Comparison of ENCODE assay signal across 18 cellular contexts in genomic region chr9:134617836-134618162, GRCh38. TPM values are rescaled to one million over a fixed set of nuclear protein-coding genes. Genes with fewer than 3 reads are reported as not detected.
DNase-seq lines count a peak whose midpoint lies in the region; TF ChIP-seq lines count a peak whose summit lies in the region.
"Had no signal": no experiment of that assay in that cellular context is flagged by ENCODE, and none has a peak within 500 bp of the region (broad histone marks: within the 10 kb centered on the region; RNA-seq: fewer than 3 reads in every experiment).

No MANE protein-coding gene starts in this region.

- H2AFZ ChIP-seq in H9 (ENCODE audit: low read length) (no peak overlapping the region), fibroblast of lung (ENCODE audit: low read length) (peak overlapping the region; percentile 43), trophoblast cell (ENCODE audit: insufficient read depth, low read length, poor library complexity) (no peak overlapping the region)

- no peak overlapping the region for H3K9ac ChIP-seq in H9 (ENCODE audit: extremely low read depth, insufficient read length, low read length)
- H3K9ac ChIP-seq in fibroblast of lung (ENCODE audit: insufficient read depth, low read length) = no peak overlapping the region
- H3K9ac ChIP-seq in trophoblast cell (ENCODE audit: low read length) = no peak overlapping the region

- H3K79me1 ChIP-seq in H9 (ENCODE audit: insufficient read depth, low read depth, low read length, poor library complexity, severe bottlenecking) (no peaks in the 10 kb centered on the region), trophoblast cell (ENCODE audit: low read length) (peaks cover 8% of the 10 kb centered on the region)

- H3K23ac ChIP-seq in H9 (ENCODE audit: insufficient read length, low read depth, low read length) = no peak overlapping the region
- no peak overlapping the region for H3K23ac ChIP-seq in trophoblast cell (ENCODE audit: low read length)

- H2BK12ac ChIP-seq in H9 (ENCODE audit: insufficient read length, low read depth, low read length) (no peak overlapping the region), trophoblast cell (ENCODE audit: low read length) (peak overlapping the region; percentile 51)

- TF ChIP-seq CTCF in H9 (conservative IDR thresholded peaks at IDR 0.05) (no peak), fibroblast of lung (conservative IDR thresholded peaks at IDR 0.05 in 1 of 2, IDR thresholded peaks at IDR 0.05 in 1 of 2; ENCODE audit: low read depth in 1 of 2, low read length in 2 of 2) (no peak)

- H3K4me1 ChIP-seq in H9 (ENCODE audit: insufficient read depth, low read length) (no peaks in the 10 kb centered on the region; the same call in 1 of the 2 replicates), fibroblast of lung (ENCODE audit: control insufficient read depth, extremely low read depth, insufficient read depth, low read length) (no peaks in the 10 kb centered on the region), trophoblast cell (ENCODE audit: control insufficient read depth in 1 of 2, insufficient read depth in 2 of 2, low read length in 2 of 2) (peaks cover 8 to 19% of the 10 kb centered on the region in 2 experiments)

- no peak overlapping the region for H4K5ac ChIP-seq in H9 (ENCODE audit: insufficient read length, low read depth, low read length)

- no peak overlapping the region for H2AK5ac ChIP-seq in H9 (ENCODE audit: insufficient read length, low read length)
- H2AK5ac ChIP-seq in trophoblast cell (ENCODE audit: low read length) = no peak overlapping the region

- H3K4me2 ChIP-seq in H9 (ENCODE audit: insufficient read depth, insufficient read length, low read length) = no peak overlapping the region
- no peak overlapping the region for H3K4me2 ChIP-seq in fibroblast of lung (ENCODE audit: extremely low read depth, insufficient read depth, low read length)
- H3K4me2 ChIP-seq in trophoblast cell (ENCODE audit: low read length) = no peak overlapping the region

- peaks cover 7 to 16% of the 10 kb centered on the region in 2 experiments; a peak in 3 of 4 replicates for H3K4me1 Mint-ChIP-seq in H9

- peaks cover 3% of the 10 kb centered on the region for H3K23me2 ChIP-seq in H9 (ENCODE audit: insufficient read length, low read depth, low read length, poor library complexity, severe bottlenecking)

- peaks cover 3% of the 10 kb centered on the region for H3K27me3 Mint-ChIP-seq in H9 (ENCODE audit: low read depth)

- no peak overlapping the region for H4K12ac ChIP-seq in trophoblast cell (ENCODE audit: low read depth, low read length)

- WGBS in H9 (ENCODE audit: extremely low coverage, insufficient read length, low lambda C conversion rate) = no CpG with 5 or more reads among the region's 8 CpGs
- WGBS in trophoblast cell (ENCODE audit: extremely low coverage, insufficient coverage, insufficient read length) = no CpG with 5 or more reads among the region's 8 CpGs

- no peak overlapping the region for H3K4me3 Mint-ChIP-seq in H9

- H4K91ac ChIP-seq in H9 (ENCODE audit: insufficient read length, low read depth, low read length) = no peak overlapping the region
- no peak overlapping the region for H4K91ac ChIP-seq in trophoblast cell (ENCODE audit: low read depth, low read length)

- H3T11ph ChIP-seq in H9 (ENCODE audit: low read length) = no peak overlapping the region

- peaks cover 29% of the 10 kb centered on the region in 2 experiments for H3K9me3 Mint-ChIP-seq in H9

- H3K27me3 ChIP-seq in H9 (ENCODE audit: insufficient read depth, low read length) (no peaks in the 10 kb centered on the region), fibroblast of lung (ENCODE audit: control insufficient read depth, insufficient read depth, low read length) (no peaks in the 10 kb centered on the region), trophoblast cell (ENCODE audit: insufficient read depth, low read length) (no peaks in the 10 kb centered on the region)

- H3K4me3 ChIP-seq in fibroblast of lung (replicated peaks in 1 of 4; ENCODE audit: control extremely low read depth in 1 of 4, insufficient read depth in 1 of 4, low read depth in 3 of 4, low read length in 4 of 4) (no peak overlapping the region), trophoblast cell (ENCODE audit: low read depth, low read length) (no peak overlapping the region)

- H3K27ac Mint-ChIP-seq in H9 = no peak overlapping the region

- DNase-seq in activated CD4-positive, CD25-positive, alpha-beta regulatory T cell treated with anti-CD3 and anti-CD28 coated beads, Interleukin-2, amount 50 U/mL, for 72 hours = peak; percentile 17
- no peak for DNase-seq in activated CD4-positive, CD25-positive, alpha-beta regulatory T cell (lab: John Stamatoyannopoulos, UW)
- DNase-seq in H9 (no peak), fibroblast of lung (ENCODE audit: low read depth in 2 of 2) (no peak), trophoblast cell (no peak), AG08396 (ENCODE audit: low spot score) (no peak), A172 (ENCODE audit: low spot score) (no peak), GF-D8 (lab: John Stamatoyannopoulos, UW) (no peak)
- DNase-seq: HCEC 1CT; NCI-H1694; NCI-H2107; NCI-H345; NCI-H526 treated with DMSO at 0.1 percent for 48 hours; NK-92 treated with Interleukin-12 subunit alpha and Interleukin-12 subunit beta, amount 100 ng/mL, for 24 hours; OCI-M1; RPMI8226 had no signal

- H3K4ac ChIP-seq in H9 (ENCODE audit: low read depth, low read length) = no peak overlapping the region
- H3K4ac ChIP-seq in trophoblast cell (ENCODE audit: low read depth, low read length) = no peak overlapping the region

- H3K9me3 ChIP-seq in H9 (ENCODE audit: control insufficient read depth, low read depth, low read length) (no peaks in the 10 kb centered on the region), fibroblast of lung (ENCODE audit: control insufficient read depth, insufficient read depth, low read depth, low read length) (no peaks in the 10 kb centered on the region), trophoblast cell (ENCODE audit: insufficient read depth, low read depth, low read length) (peaks cover 2% of the 10 kb centered on the region)

- H3K56ac ChIP-seq in H9 (ENCODE audit: insufficient read length, low read depth, low read length) = no peak overlapping the region

- H2BK120ac ChIP-seq in H9 (ENCODE audit: low read depth, low read length, poor library complexity, severe bottlenecking) = no peak overlapping the region
- H2BK120ac ChIP-seq in trophoblast cell (ENCODE audit: insufficient read depth, low read length, poor library complexity) = peak overlapping the region; percentile 25

- H3K27ac ChIP-seq in H9 (ENCODE audit: insufficient read length, low read depth, low read length) (no peak overlapping the region), fibroblast of lung (ENCODE audit: insufficient read depth, low read length) (no peak overlapping the region), trophoblast cell (ENCODE audit: low read depth, low read length) (no peak overlapping the region)
- H3K27ac ChIP-seq: 22Rv1, C4-2B had no signal

- no peak overlapping the region for H2BK15ac ChIP-seq in H9 (ENCODE audit: low read depth, low read length)

- no peak overlapping the region for H3K18ac ChIP-seq in H9 (ENCODE audit: insufficient read length, low read depth, low read length)
- no peak overlapping the region for H3K18ac ChIP-seq in trophoblast cell (ENCODE audit: low read length)

- H4K20me1 ChIP-seq in H9 (ENCODE audit: control insufficient read depth, insufficient read depth, insufficient read length) (no peaks in the 10 kb centered on the region), fibroblast of lung (ENCODE audit: control insufficient read depth, extremely low read depth, insufficient read depth, low read length) (no peaks in the 10 kb centered on the region)

- no peak overlapping the region for H2BK5ac ChIP-seq in H9 (ENCODE audit: insufficient read length, low read length)
- H2BK5ac ChIP-seq in trophoblast cell (ENCODE audit: low read depth, low read length, poor library complexity) = no peak overlapping the region

- H2BK20ac ChIP-seq in H9 (ENCODE audit: low read depth, low read length, poor library complexity, severe bottlenecking) = no peak overlapping the region

- H4K8ac ChIP-seq in H9 (replicated peaks; ENCODE audit: insufficient read length, low read depth, low read length) (no peak overlapping the region), trophoblast cell (ENCODE audit: low read depth, low read length) (no peak overlapping the region)

- H3K79me2 ChIP-seq in H9 (ENCODE audit: insufficient read depth, low read length) (no peaks in the 10 kb centered on the region), fibroblast of lung (ENCODE audit: control insufficient read depth, insufficient read depth, low read length) (no peaks in the 10 kb centered on the region), trophoblast cell (ENCODE audit: control insufficient read depth, insufficient read depth, low read length, poor library complexity) (no peaks in the 10 kb centered on the region)

- no peaks in the 10 kb centered on the region for H3K36me3 ChIP-seq in fibroblast of lung (ENCODE audit: control insufficient read depth, insufficient read depth, low read length)
- H3K36me3 ChIP-seq in trophoblast cell (ENCODE audit: control insufficient read depth in 1 of 2, insufficient read depth in 2 of 2, low read length in 2 of 2) = no peaks in the 10 kb centered on the region

- peaks cover 0 to 2% (median 2%) of the 10 kb centered on the region in 3 experiments; a peak in 4 of 7 replicates for H3K36me3 Mint-ChIP-seq in H9 (ENCODE audit: insufficient read depth in 1 of 3, low read depth in 3 of 3)

- peak overlapping the region; percentile 24; the same call in 1 of the 2 replicates for H3K14ac ChIP-seq in H9 (ENCODE audit: insufficient read depth, low read length)
- no peak overlapping the region for H3K14ac ChIP-seq in trophoblast cell (ENCODE audit: low read length)

RNA-seq across cellular contexts. Expression of gene COL5A1, which starts 23.8 kb away (rescaled TPM):
- total RNA-seq in H9 (2021) (8.6 and 9.5 TPM in 2 replicates), fibroblast of lung (63.7 and 72.8 TPM in 2 replicates)
- polyA plus RNA-seq in fibroblast of lung = 83.9 and 109 TPM in 2 replicates
- 164 and 250 TPM in 2 replicates for polyA plus RNA-seq in fibroblast of lung (2012)
- 171 and 250 TPM in 2 replicates for polyA minus RNA-seq in fibroblast of lung (ENCODE audit: low replicate concordance)
- polyA plus RNA-seq in trophoblast cell (2013) = 431 and 476 TPM in 2 replicates
- 185 and 205 TPM in 2 replicates for total RNA-seq in A172 (2014; rRNA removed; shearing (Covaris generic))
